In the genomic region with DNA sequence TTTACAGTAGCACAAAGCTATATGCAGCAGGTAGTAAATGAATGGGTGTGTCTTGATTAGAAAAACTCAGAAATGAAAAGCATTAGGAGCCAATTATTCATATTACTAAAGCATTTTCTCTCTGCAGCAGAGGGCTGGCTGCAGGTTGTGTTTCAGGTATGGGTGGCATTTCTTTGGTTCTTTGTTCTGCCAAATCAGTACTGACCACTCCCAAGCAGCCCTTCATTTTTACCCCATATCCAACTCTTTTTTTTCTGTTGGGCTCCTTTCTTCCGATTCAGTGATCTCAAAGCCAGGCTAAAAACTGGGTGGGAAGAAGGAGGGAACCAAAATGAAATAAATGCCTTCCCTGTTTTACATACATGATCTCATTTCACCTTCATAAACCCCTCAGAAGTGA, we compare ENCODE assay signal across 19 cellular contexts.
"Had no signal": no experiment of that assay in that cellular context is flagged by ENCODE, and none has a peak within 500 bp of the region (broad histone marks: within the 10 kb centered on the region; RNA-seq: fewer than 3 reads in every experiment).

No MANE protein-coding gene starts in this region.

- H3K4me1 Mint-ChIP-seq: stimulated activated memory B cell treated with anti-CD40 and anti-IgM and Interleukin-4, amounts not matched to agents 10 μg/mL and 1 μg/mL and 100 μg/mL, for 72 hours had no signal

- DNase-seq: cortex of kidney; dorsolateral prefrontal cortex; effector CD8-positive, alpha-beta T cell; heart left ventricle; hippocampal formation; left colon; mucosa of descending colon; naive thymus-derived CD8-positive, alpha-beta T cell; nucleus accumbens; ovary; small intestine; stimulated activated CD4-positive, alpha-beta T cell treated with anti-CD3 and anti-CD28 coated beads, Interleukin-4, amount 100 ng/mL, for 1 hour; stimulated activated CD8-positive, alpha-beta memory T cell treated with anti-CD3 and anti-CD28 coated beads, Interleukin-4, amount 100 ng/mL, for 48 hours; tibial artery had no signal

- H3K9ac ChIP-seq: neural progenitor cell had no signal

- H3K27me3 ChIP-seq: dorsolateral prefrontal cortex, heart left ventricle, neural progenitor cell, ovary, right atrium auricular region, tibial artery had no signal

- H3K4me3 Mint-ChIP-seq: naive thymus-derived CD8-positive, alpha-beta T cell; neural progenitor cell; stimulated activated memory B cell treated with anti-CD40 and anti-IgM and Interleukin-4, amounts not matched to agents 10 μg/mL and 1 μg/mL and 100 μg/mL, for 72 hours; stimulated activated naive CD8-positive, alpha-beta T cell treated with anti-CD3 and anti-CD28 coated beads, Interleukin-15, Interleukin-2, amounts not matched to agents 100 ng/mL and 50 ng/mL, for 24 hours had no signal

- H3K9me3 Mint-ChIP-seq: naive thymus-derived CD8-positive, alpha-beta T cell; stimulated activated memory B cell treated with anti-CD40 and anti-IgM and Interleukin-4, amounts not matched to agents 10 μg/mL and 1 μg/mL and 100 μg/mL, for 72 hours; stimulated activated naive CD8-positive, alpha-beta T cell treated with anti-CD3 and anti-CD28 coated beads, Interleukin-15, Interleukin-2, amounts not matched to agents 100 ng/mL and 50 ng/mL, for 24 hours had no signal

- H3K4me3 ChIP-seq: dorsolateral prefrontal cortex, heart left ventricle, mucosa of descending colon, neural progenitor cell, ovary, right atrium auricular region, tibial artery had no signal

- H3K36me3 ChIP-seq: heart left ventricle, neural progenitor cell, ovary, right atrium auricular region, tibial artery had no signal

- H3K27ac Mint-ChIP-seq: naive thymus-derived CD8-positive, alpha-beta T cell; neural progenitor cell; stimulated activated memory B cell treated with anti-CD40 and anti-IgM and Interleukin-4, amounts not matched to agents 10 μg/mL and 1 μg/mL and 100 μg/mL, for 72 hours; stimulated activated naive CD8-positive, alpha-beta T cell treated with anti-CD3 and anti-CD28 coated beads, Interleukin-15, Interleukin-2, amounts not matched to agents 100 ng/mL and 50 ng/mL, for 24 hours had no signal

- H2AFZ ChIP-seq: neural progenitor cell had no signal

- H3K9me3 ChIP-seq: heart left ventricle, mucosa of descending colon, ovary, right atrium auricular region, tibial artery had no signal

- ATAC-seq: esophagus mucosa; heart left ventricle; left colon; mucosa of descending colon; naive thymus-derived CD8-positive, alpha-beta T cell; stimulated activated memory B cell treated with anti-CD40 and anti-IgM and Interleukin-4, amounts not matched to agents 10 μg/mL and 1 μg/mL and 100 μg/mL, for 72 hours had no signal

- H3K27ac ChIP-seq: dorsolateral prefrontal cortex, heart left ventricle, neural progenitor cell, ovary, right atrium auricular region had no signal

- H3K36me3 Mint-ChIP-seq: naive thymus-derived CD8-positive, alpha-beta T cell; stimulated activated memory B cell treated with anti-CD40 and anti-IgM and Interleukin-4, amounts not matched to agents 10 μg/mL and 1 μg/mL and 100 μg/mL, for 72 hours had no signal

- H3K4me2 ChIP-seq: neural progenitor cell had no signal

- H3K27me3 Mint-ChIP-seq: stimulated activated naive CD8-positive, alpha-beta T cell treated with anti-CD3 and anti-CD28 coated beads, Interleukin-15, Interleukin-2, amounts not matched to agents 100 ng/mL and 50 ng/mL, for 24 hours had no signal
